In the genomic region with DNA sequence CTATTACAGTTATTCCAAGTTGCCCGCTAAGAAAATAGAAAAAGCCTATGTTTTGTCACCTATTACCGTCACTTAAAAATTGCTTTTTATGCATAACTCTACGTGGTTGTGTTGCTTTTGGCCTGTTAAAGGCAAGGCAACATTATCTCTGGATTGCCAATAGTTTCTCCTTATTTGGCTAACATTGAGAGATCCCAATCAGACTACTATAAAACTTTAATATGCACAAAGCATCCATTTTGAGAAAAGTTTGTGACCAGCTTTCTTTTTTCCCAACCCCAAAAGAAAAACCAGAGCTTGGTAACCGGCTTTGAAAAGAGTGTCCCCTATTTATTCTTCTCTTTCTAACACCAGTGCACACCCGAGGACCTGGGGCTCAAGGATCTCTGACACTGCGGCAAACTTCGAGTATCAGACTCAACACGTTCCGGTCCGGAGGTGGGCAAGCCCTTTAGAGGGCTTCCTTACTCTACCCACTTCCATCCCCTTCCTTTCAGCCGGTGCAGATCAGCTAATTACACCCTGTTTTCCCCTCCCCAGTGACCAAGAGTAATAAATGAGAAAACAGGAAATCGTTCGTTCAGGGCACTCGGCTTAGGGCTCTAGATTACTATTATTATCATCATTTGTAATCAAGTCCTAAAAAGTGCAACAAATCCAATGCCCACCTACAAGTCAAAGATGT, we compare ENCODE assay signal across 8 cellular contexts. TPM values are rescaled to one million over a fixed set of nuclear protein-coding genes. Genes with fewer than 3 reads are reported as not detected.
A peak's percentile ranks its signal among the peaks of the same experiment; 100 is the strongest.
DNase-seq lines count a peak whose midpoint lies in the region; ATAC-seq, FAIRE-seq and TF ChIP-seq lines count a peak whose summit lies in the region.

No MANE protein-coding gene starts in this region.

- H3K27ac ChIP-seq in left lung (peak overlapping the region; percentile 96 to 99), substantia nigra (ENCODE audit: low read depth, low read length, poor library complexity, severe bottlenecking) (peak overlapping the region; percentile 91)

- peak; percentile 8 for ATAC-seq in left lung

- peak overlapping the region; percentile 91 for H3K9ac ChIP-seq in ES-I3 (ENCODE audit: low read depth, low read length)

- intact Hi-C loops in left lung (cut with DNase I): loop anchor here in 1 of 2 donors (5.0 kb wide), 1 partner anchor 376 kb away; no protein-coding TSS in a partner anchor

- H3K9me3 ChIP-seq in ES-I3 (ENCODE audit: control insufficient read depth, insufficient read depth, low read length) (no peaks in the 10 kb centered on the region), left lung (no peaks in the 10 kb centered on the region)

- H3K27me3 ChIP-seq in bronchial epithelial cell (ENCODE audit: control insufficient read depth, insufficient read depth, low read length) (no peaks in the 10 kb centered on the region), left lung (no peaks in the 10 kb centered on the region)

- DNase-seq in H54 (ENCODE audit: insufficient read length, low spot score) (no peak), NOMO-1 treated with dmso at 0.1 percent for 144 hours (lab: John Stamatoyannopoulos, UW; ENCODE audit: unreplicated experiment) (peak; percentile 3), bronchial epithelial cell (ENCODE audit: low read depth) (peak; percentile 20), left lung (no peak), substantia nigra (lab: John Stamatoyannopoulos, UW) (peak in 13 of 49 donors; percentile 2 to 60 (median 10)), NCI-H524 treated with DMSO at 0.1 percent for 48 hours (lab: John Stamatoyannopoulos, UW) (no peak), GM19240 (ENCODE audit: insufficient read length, low spot score) (no peak)

- H3K36me3 ChIP-seq in ES-I3 (ENCODE audit: insufficient read depth, low read length) (no peaks in the 10 kb centered on the region), bronchial epithelial cell (ENCODE audit: control insufficient read depth, insufficient read depth, low read length) (no peaks in the 10 kb centered on the region), left lung (no peaks in the 10 kb centered on the region)

- no peak for TF ChIP-seq POLR2A in H54 (IDR thresholded peaks at IDR 0.05; ENCODE audit: low read depth, low read length)

- H3K4me1 ChIP-seq in ES-I3 (ENCODE audit: insufficient read depth, low read length) (peaks cover 3% of the 10 kb centered on the region; the same call in 1 of the 2 replicates), left lung (peaks cover 12 to 64% of the 10 kb centered on the region in 2 donors)

- TF ChIP-seq CTCF in bronchial epithelial cell (IDR thresholded peaks at IDR 0.05; ENCODE audit: insufficient read depth, low read length, severe bottlenecking): no peak
- no peak for TF ChIP-seq CTCF in left lung (IDR thresholded peaks at IDR 0.05)

- peak overlapping the region; percentile 86 for H3K4me3 ChIP-seq in bronchial epithelial cell (ENCODE audit: low read depth, low read length)
- peak overlapping the region; percentile 77 to 93 for H3K4me3 ChIP-seq in left lung

- peak; percentile 93 for FAIRE-seq in H54 (lab: Jason Lieb, UNC)
- FAIRE-seq in bronchial epithelial cell (lab: Jason Lieb, UNC): no peak

RNA-seq across cellular contexts. Expression of a gene that starts 1.2 kb away (rescaled TPM):
- total RNA-seq in bronchial epithelial cell (56.9 and 86.9 TPM in 2 replicates), left lung (10 to 100 TPM; 62.9 to 87.2 TPM)

Comparison
In these comparisons a context has a peak if more than half of its experiments do, and no peak if none do; other contexts are left out.
1. DNase-seq: peak in NOMO-1 treated with dmso at 0.1 percent for 144 hours (single experiment) and bronchial epithelial cell (single experiment); none in H54 (single experiment), left lung (0 of 2), NCI-H524 treated with DMSO at 0.1 percent for 48 hours (single experiment) and GM19240 (single experiment).